ENCODE assay signal across 1 cellular context in genomic region chr17:31687505-31688126, GRCh38.
TF ChIP-seq lines count a peak whose summit lies in the region.

No MANE protein-coding gene starts in this region.

TF ChIP-seq in HEK293, 187 proteins besides CTCF, POLR2A, EP300 and RAD21 (continued from another document):
- TF ChIP-seq ZNF677 (tag by site-specific recombination; IDR thresholded peaks at IDR 0.05) (no peak), ZNF169 (tag by site-specific recombination; IDR thresholded peaks at IDR 0.05) (no peak), ZNF292 (tag by site-specific recombination; IDR thresholded peaks at IDR 0.05; ENCODE audit: borderline replicate concordance, low read depth) (no peak), YY2 (tag by site-specific recombination; IDR thresholded peaks at IDR 0.05) (no peak)
TF ChIP-seq in HEK293: peak in this region for 2.
